33 cellular contexts compared by ENCODE assay signal in the genomic region with DNA sequence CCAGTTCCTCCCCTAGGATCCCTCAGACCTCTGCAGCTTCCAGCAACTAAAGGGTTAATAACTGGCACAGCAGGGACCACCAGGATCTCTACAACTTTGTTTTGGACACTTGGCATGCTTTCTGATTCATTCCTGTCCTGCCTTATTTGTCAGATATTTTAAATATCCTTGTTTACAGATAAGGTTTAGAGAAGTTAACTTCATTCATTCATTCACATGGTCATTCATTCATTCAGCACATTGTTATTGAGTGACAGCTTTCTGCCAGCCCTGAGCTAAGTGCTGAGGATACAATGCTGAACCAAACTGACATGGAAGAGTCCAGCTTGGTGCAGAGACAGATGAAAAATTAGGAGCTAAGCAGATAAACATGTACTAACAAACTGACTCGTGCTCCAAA.
"Had no signal": no experiment of that assay in that cellular context is flagged by ENCODE, and none has a peak within 500 bp of the region (broad histone marks: within the 10 kb centered on the region; RNA-seq: fewer than 3 reads in every experiment).

No MANE protein-coding gene starts in this region.

- H3K4me1 Mint-ChIP-seq: activated naive CD8-positive, alpha-beta T cell treated with anti-CD3 and anti-CD28 coated beads for 36 hours; naive B cell; stimulated activated naive B cell treated with anti-CD40 and anti-IgM and Interleukin-4, amounts not matched to agents 10 μg/mL and 1 μg/mL and 100 μg/mL, for 72 hours had no signal

- DNase-seq: activated CD4-positive, alpha-beta memory T cell treated with anti-CD3 and anti-CD28 coated beads for 36 hours; activated CD4-positive, alpha-beta T cell treated with anti-CD3 and anti-CD28 coated beads, Interleukin-2, amount 10 ng/mL, durations not matched to agents 24 days and 14 days; activated CD4-positive, CD25-positive, alpha-beta regulatory T cell treated with anti-CD3 and anti-CD28 coated beads, Interleukin-2, amount 50 U/mL, for 72 hours; activated CD8-positive, alpha-beta memory T cell treated with anti-CD3 and anti-CD28 coated beads, Interleukin-2, amount 50 U/mL, for 4 hours; activated effector memory CD4-positive, alpha-beta T cell treated with anti-CD3 and anti-CD28 coated beads, Interleukin-2, amount 50 U/mL, for 16 hours; activated naive CD4-positive, alpha-beta T cell treated with anti-CD3 and anti-CD28 coated beads for 36 hours; activated naive CD8-positive, alpha-beta T cell treated with anti-CD3 and anti-CD28 coated beads for 36 hours; activated T-cell treated with anti-CD3 and anti-CD28 coated beads, Interleukin-2, amount 50 U/mL, for 1 hour; aorta; cortex of kidney; effector memory CD8-positive, alpha-beta T cell; foreskin melanocyte; heart right ventricle; kidney glomerular epithelial cell; left lung; naive B cell; occipital lobe; psoas muscle; stimulated activated CD4-positive, alpha-beta T cell treated with anti-CD3 and anti-CD28 coated beads, Interleukin-15, amount 100 ng/mL, for 24 hours; stimulated activated CD4-positive, alpha-beta T cell treated with anti-CD3 and anti-CD28 coated beads, Interleukin-2, amount 100 ng/mL, for 24 hours; stimulated activated naive B cell treated with anti-CD40 and anti-IgM and Interleukin-4, amounts not matched to agents 10 μg/mL and 1 μg/mL and 100 μg/mL, for 72 hours; stomach; T-helper 9 cell; thyroid gland; upper lobe of right lung had no signal

- H3K27ac Mint-ChIP-seq: activated CD4-positive, alpha-beta memory T cell treated with anti-CD3 and anti-CD28 coated beads for 36 hours; activated CD4-positive, alpha-beta T cell treated with anti-CD3 and anti-CD28 coated beads, Interleukin-2, amount 10 ng/mL, durations not matched to agents 24 days and 14 days; activated naive CD4-positive, alpha-beta T cell treated with anti-CD3 and anti-CD28 coated beads for 36 hours; activated naive CD8-positive, alpha-beta T cell treated with anti-CD3 and anti-CD28 coated beads for 36 hours; activated T-helper 1 cell treated with anti-CD3 and anti-CD28 coated beads, Interleukin-12 subunit alpha, Interleukin-12 subunit beta, Interleukin-2, Interleukin-4 antibody, amounts not matched to agents 30 ng/mL and 10 ng/mL and 1 ng/mL, durations not matched to agents 14 hours and 24 hours and 36 hours; effector memory CD8-positive, alpha-beta T cell; naive B cell; stimulated activated naive B cell treated with anti-CD40 and anti-IgM and Interleukin-4, amounts not matched to agents 10 μg/mL and 1 μg/mL and 100 μg/mL, for 72 hours; T-helper 1 cell treated with Interleukin-12 subunit alpha and Interleukin-12 subunit beta and Interleukin-4 antibody, amounts not matched to agents 30 μg/mL and 1 μg/mL, for 36 hours had no signal

- ATAC-seq: effector memory CD8-positive, alpha-beta T cell; heart right ventricle; left lung; psoas muscle; stimulated activated naive B cell treated with anti-CD40 and anti-IgM and Interleukin-4, amounts not matched to agents 10 μg/mL and 1 μg/mL and 100 μg/mL, for 72 hours; upper lobe of right lung had no signal

- H3K9me3 Mint-ChIP-seq: activated CD4-positive, alpha-beta memory T cell treated with anti-CD3 and anti-CD28 coated beads for 36 hours; activated CD4-positive, alpha-beta T cell treated with anti-CD3 and anti-CD28 coated beads, Interleukin-2, amount 10 ng/mL, durations not matched to agents 24 days and 14 days; activated naive CD4-positive, alpha-beta T cell treated with anti-CD3 and anti-CD28 coated beads for 36 hours; activated naive CD8-positive, alpha-beta T cell treated with anti-CD3 and anti-CD28 coated beads for 36 hours; activated T-helper 1 cell treated with anti-CD3 and anti-CD28 coated beads, Interleukin-12 subunit alpha, Interleukin-12 subunit beta, Interleukin-2, Interleukin-4 antibody, amounts not matched to agents 30 ng/mL and 10 ng/mL and 1 ng/mL, durations not matched to agents 14 hours and 24 hours and 36 hours; effector memory CD8-positive, alpha-beta T cell; naive B cell; neural crest cell; stimulated activated naive B cell treated with anti-CD40 and anti-IgM and Interleukin-4, amounts not matched to agents 10 μg/mL and 1 μg/mL and 100 μg/mL, for 72 hours; T-helper 1 cell treated with Interleukin-12 subunit alpha and Interleukin-12 subunit beta and Interleukin-4 antibody, amounts not matched to agents 30 μg/mL and 1 μg/mL, for 36 hours had no signal

- H3K36me3 Mint-ChIP-seq: activated CD4-positive, alpha-beta memory T cell treated with anti-CD3 and anti-CD28 coated beads for 36 hours; activated naive CD8-positive, alpha-beta T cell treated with anti-CD3 and anti-CD28 coated beads for 36 hours; brain; naive B cell; stimulated activated naive B cell treated with anti-CD40 and anti-IgM and Interleukin-4, amounts not matched to agents 10 μg/mL and 1 μg/mL and 100 μg/mL, for 72 hours had no signal

- H3K4me3 Mint-ChIP-seq: activated CD4-positive, alpha-beta memory T cell treated with anti-CD3 and anti-CD28 coated beads for 36 hours; activated CD4-positive, alpha-beta T cell treated with anti-CD3 and anti-CD28 coated beads, Interleukin-2, amount 10 ng/mL, durations not matched to agents 24 days and 14 days; activated naive CD4-positive, alpha-beta T cell treated with anti-CD3 and anti-CD28 coated beads for 36 hours; activated naive CD8-positive, alpha-beta T cell treated with anti-CD3 and anti-CD28 coated beads for 36 hours; activated T-helper 1 cell treated with anti-CD3 and anti-CD28 coated beads, Interleukin-12 subunit alpha, Interleukin-12 subunit beta, Interleukin-2, Interleukin-4 antibody, amounts not matched to agents 30 ng/mL and 10 ng/mL and 1 ng/mL, durations not matched to agents 14 hours and 24 hours and 36 hours; brain; effector memory CD8-positive, alpha-beta T cell; naive B cell; neural crest cell; stimulated activated naive B cell treated with anti-CD40 and anti-IgM and Interleukin-4, amounts not matched to agents 10 μg/mL and 1 μg/mL and 100 μg/mL, for 72 hours; T-helper 1 cell treated with Interleukin-12 subunit alpha and Interleukin-12 subunit beta and Interleukin-4 antibody, amounts not matched to agents 30 μg/mL and 1 μg/mL, for 36 hours had no signal

- H3K27ac ChIP-seq: adrenal gland, cardiac muscle cell, heart right ventricle, left lung, parathyroid adenoma, psoas muscle, right atrium auricular region, stomach, thyroid gland, upper lobe of right lung had no signal
